9 cellular contexts compared by ENCODE assay signal in genomic region chr7:122803323-122803722, GRCh38.
DNase-seq lines count a peak whose midpoint lies in the region; ATAC-seq lines count a peak whose summit lies in the region.
"Had no signal": no experiment of that assay in that cellular context is flagged by ENCODE, and none has a peak within 500 bp of the region (broad histone marks: within the 10 kb centered on the region; RNA-seq: fewer than 3 reads in every experiment).

No MANE protein-coding gene starts in this region.

- no peak overlapping the region for H2BK120ac ChIP-seq in mesenchymal stem cell (ENCODE audit: low read depth, low read length)

- H3K4me1 ChIP-seq in mesenchymal stem cell (ENCODE audit: control insufficient read depth, insufficient read depth, low read depth, low read length): no peaks in the 10 kb centered on the region
- no peaks in the 10 kb centered on the region for H3K4me1 ChIP-seq in effector memory CD4-positive, alpha-beta T cell (ENCODE audit: control insufficient read depth, insufficient read depth, low read length, poor library complexity, severe bottlenecking)

- no peak overlapping the region for H2BK15ac ChIP-seq in mesenchymal stem cell (ENCODE audit: low read depth, poor library complexity, severe bottlenecking)

- H3K27me3 Mint-ChIP-seq in immature natural killer cell (ENCODE audit: low read depth in 3 of 3): no peaks in the 10 kb centered on the region
- H3K27me3 Mint-ChIP-seq: central memory CD8-positive, alpha-beta T cell had no signal

- H3K9me3 ChIP-seq in mesenchymal stem cell (ENCODE audit: control insufficient read depth, low read length): no peaks in the 10 kb centered on the region
- no peaks in the 10 kb centered on the region for H3K9me3 ChIP-seq in effector memory CD4-positive, alpha-beta T cell (ENCODE audit: control insufficient read depth, low read length)

- H3K9ac ChIP-seq in mesenchymal stem cell (ENCODE audit: low read length): peak overlapping the region; percentile 8

- no peak overlapping the region for H3K23ac ChIP-seq in mesenchymal stem cell (ENCODE audit: low read length in 2 of 2)

- no peak overlapping the region for H3K18ac ChIP-seq in mesenchymal stem cell (ENCODE audit: low read depth in 1 of 2, low read length in 2 of 2)

- peak; percentile 13 for DNase-seq in Daoy (ENCODE audit: low read depth)
- DNase-seq in LHCN-M2 (ENCODE audit: low read depth): peak; percentile 17
- peak; percentile 45 for DNase-seq in cerebellum (ENCODE audit: low spot score)
- DNase-seq in mesenchymal stem cell: no peak
- no peak for DNase-seq in effector memory CD4-positive, alpha-beta T cell
- DNase-seq in immature natural killer cell: no peak
- DNase-seq in NOMO-1 treated with DMSO at 0.1 percent for 48 hours (lab: John Stamatoyannopoulos, UW; ENCODE audit: unreplicated experiment): no peak

- H3K4me1 Mint-ChIP-seq in immature natural killer cell: no peaks in the 10 kb centered on the region
- H3K4me1 Mint-ChIP-seq: central memory CD8-positive, alpha-beta T cell had no signal

- no peak overlapping the region for H3K27ac ChIP-seq in mesenchymal stem cell (ENCODE audit: low read length, poor library complexity, severe bottlenecking)
- no peak overlapping the region for H3K27ac ChIP-seq in effector memory CD4-positive, alpha-beta T cell (ENCODE audit: insufficient read depth, low read length, poor library complexity, severe bottlenecking)

- no peak overlapping the region for H2AK5ac ChIP-seq in mesenchymal stem cell (ENCODE audit: low read length, severe bottlenecking)

- no peak overlapping the region for H3K4ac ChIP-seq in mesenchymal stem cell (ENCODE audit: low read depth in 1 of 2, low read length in 2 of 2)

- H3K4me3 ChIP-seq in mesenchymal stem cell (ENCODE audit: insufficient read depth in 1 of 2, low read depth in 1 of 2, low read length in 2 of 2): no peak overlapping the region
- H3K4me3 ChIP-seq in effector memory CD4-positive, alpha-beta T cell (ENCODE audit: insufficient read depth, low read depth, low read length, poor library complexity, severe bottlenecking): no peak overlapping the region

- 20% methylated on average over 1 of the region's 2 CpGs for WGBS in mesenchymal stem cell

- no peak overlapping the region for H2BK12ac ChIP-seq in mesenchymal stem cell (ENCODE audit: low read length in 2 of 2)

- H3K4me3 Mint-ChIP-seq in immature natural killer cell: no peak overlapping the region
- H3K4me3 Mint-ChIP-seq: central memory CD8-positive, alpha-beta T cell had no signal

- no peak for ATAC-seq in HG03439 (IDR thresholded peaks at IDR 0.05; ENCODE audit: unreplicated experiment)

- no peak overlapping the region for H2AFZ ChIP-seq in mesenchymal stem cell (ENCODE audit: low read depth, low read length)

- H3K27ac Mint-ChIP-seq in immature natural killer cell: no peak overlapping the region

- H3K14ac ChIP-seq in mesenchymal stem cell (ENCODE audit: low read length in 2 of 2): no peak overlapping the region

- no peak overlapping the region for H4K8ac ChIP-seq in mesenchymal stem cell (ENCODE audit: low read length)

- H3K27me3 ChIP-seq in mesenchymal stem cell (ENCODE audit: control insufficient read depth in 1 of 2, insufficient read depth in 1 of 2, low read length in 2 of 2): no peaks in the 10 kb centered on the region
- no peaks in the 10 kb centered on the region for H3K27me3 ChIP-seq in effector memory CD4-positive, alpha-beta T cell (replicated peaks; ENCODE audit: control insufficient read depth, insufficient read depth, low read length, poor library complexity, severe bottlenecking)

- no peak overlapping the region for H2BK5ac ChIP-seq in mesenchymal stem cell (ENCODE audit: low read depth, low read length, poor library complexity, severe bottlenecking)

- no peaks in the 10 kb centered on the region for H3K36me3 Mint-ChIP-seq in immature natural killer cell

- no peaks in the 10 kb centered on the region for H3K36me3 ChIP-seq in mesenchymal stem cell (ENCODE audit: control insufficient read depth in 1 of 2, insufficient read depth in 2 of 2, low read depth in 1 of 2, low read length in 2 of 2)
- no peaks in the 10 kb centered on the region for H3K36me3 ChIP-seq in effector memory CD4-positive, alpha-beta T cell (ENCODE audit: control insufficient read depth, insufficient read depth, low read length)

- peaks cover 1 to 11% (median 6%) of the 10 kb centered on the region in 6 donors for H3K9me3 Mint-ChIP-seq in immature natural killer cell
- H3K9me3 Mint-ChIP-seq: central memory CD8-positive, alpha-beta T cell had no signal

- no peaks in the 10 kb centered on the region for H3K79me1 ChIP-seq in mesenchymal stem cell (replicated peaks; ENCODE audit: low read length, poor library complexity, severe bottlenecking)

- no peak overlapping the region for H4K91ac ChIP-seq in mesenchymal stem cell (ENCODE audit: low read length)

- H3K4me2 ChIP-seq in mesenchymal stem cell (ENCODE audit: low read length, poor library complexity, severe bottlenecking): no peak overlapping the region

Comparison
In these comparisons a context has a peak if more than half of its experiments do, and no peak if none do; other contexts are left out.
1. DNase-seq: peak in Daoy (single experiment), LHCN-M2 (single experiment) and cerebellum (single experiment); none in mesenchymal stem cell (single experiment), effector memory CD4-positive, alpha-beta T cell (0 of 3), immature natural killer cell (0 of 3) and NOMO-1 treated with DMSO at 0.1 percent for 48 hours (single experiment).